Comparison of ENCODE assay signal across 21 cellular contexts in genomic region chr6:38423746-38424145, GRCh38.
DNase-seq lines count a peak whose midpoint lies in the region; ATAC-seq, FAIRE-seq and TF ChIP-seq lines count a peak whose summit lies in the region.
"Had no signal": no experiment of that assay in that cellular context is flagged by ENCODE, and none has a peak within 500 bp of the region (broad histone marks: within the 10 kb centered on the region; RNA-seq: fewer than 3 reads in every experiment).

No MANE protein-coding gene starts in this region.

- H3K9me3 ChIP-seq in OCI-LY3 (ENCODE audit: insufficient read depth, low read length) (no peaks in the 10 kb centered on the region), endothelial cell of umbilical vein (replicated peaks; ENCODE audit: control insufficient read depth, insufficient read depth, low read length) (no peaks in the 10 kb centered on the region)
- H3K9me3 ChIP-seq: BLaER1 treated with 17β-estradiol and CSF1 and Interleukin-3, amounts not matched to agents 10 nM and 100 nM; Caco-2 had no signal

- H3K79me2 ChIP-seq in OCI-LY3 (ENCODE audit: low read length) (no peaks in the 10 kb centered on the region), endothelial cell of umbilical vein (ENCODE audit: control insufficient read depth, insufficient read depth, low read length) (no peaks in the 10 kb centered on the region)

- POLR2A ChIA-PET in endothelial cell of umbilical vein (lab: Charles Lee): no interaction called here

- H3K4me2 ChIP-seq in OCI-LY3 (ENCODE audit: low read length) (peak overlapping the region; percentile 10; the same call in 1 of the 2 replicates), endothelial cell of umbilical vein (ENCODE audit: insufficient read depth, low read length) (no peak overlapping the region)
- H3K4me2 ChIP-seq: BLaER1 treated with 17β-estradiol and CSF1 and Interleukin-3, amounts not matched to agents 10 nM and 100 nM had no signal

- TF ChIP-seq CTCF in OCI-LY3 (IDR thresholded peaks at IDR 0.05; ENCODE audit: low read depth, low read length) (no peak), endothelial cell of umbilical vein (IDR thresholded peaks at IDR 0.05; ENCODE audit: extremely low read depth in 1 of 2, insufficient read depth in 1 of 2, low read depth in 1 of 2, low read length in 2 of 2) (no peak)

- TF ChIP-seq POLR2A in endothelial cell of umbilical vein (IDR thresholded peaks at IDR 0.05; ENCODE audit: low read depth, low read length): no peak

- no peaks in the 10 kb centered on the region for H3K9me3 Mint-ChIP-seq in activated naive CD4-positive, alpha-beta T cell treated with anti-CD3 and anti-CD28 coated beads, Interleukin-2, amount 50 U/mL, for 72 hours
- H3K9me3 Mint-ChIP-seq: CD4-positive, alpha-beta T cell; CD8-positive, alpha-beta T cell had no signal

- no peak for FAIRE-seq in endothelial cell of umbilical vein (lab: Jason Lieb, UNC)
- FAIRE-seq: A204.1, D721Med, G401.6, GM12892, GM18507 had no signal

- H3K27ac ChIP-seq in OCI-LY3 (ENCODE audit: low read length): no peak overlapping the region
- no peak overlapping the region for H3K27ac ChIP-seq in endothelial cell of umbilical vein (ENCODE audit: insufficient read depth, low read depth, low read length)
- H3K27ac ChIP-seq: BLaER1 treated with 17β-estradiol and CSF1 and Interleukin-3, amounts not matched to agents 10 nM and 100 nM; C4-2B had no signal

- no peak overlapping the region for H3K9ac ChIP-seq in OCI-LY3 (ENCODE audit: low read length)
- no peak overlapping the region for H3K9ac ChIP-seq in endothelial cell of umbilical vein (replicated peaks; ENCODE audit: extremely low read depth, insufficient read depth, low read length)
- H3K9ac ChIP-seq: BLaER1 treated with 17β-estradiol and CSF1 and Interleukin-3, amounts not matched to agents 10 nM and 100 nM had no signal

- dilution Hi-C loops in endothelial cell of umbilical vein (cut with MboI; ENCODE audit: extremely low pct_ligation_motif_present, low sequenced_read_pairs): no loop called here

- DNase-seq in endothelial cell of umbilical vein (ENCODE audit: low read depth, low spot score): peak; percentile 59
- DNase-seq in activated naive CD4-positive, alpha-beta T cell treated with anti-CD3 and anti-CD28 coated beads, Interleukin-2, amount 50 U/mL, for 72 hours (ENCODE audit: low spot score in 2 of 2): no peak
- no peak for DNase-seq in SIG-M5 treated with dmso at 0.1 percent for 504 hours (lab: John Stamatoyannopoulos, UW; ENCODE audit: unreplicated experiment)
- DNase-seq: 8988T; AML-193; Caco-2; Calu3; CD4-positive, alpha-beta T cell; CD8-positive, alpha-beta T cell; DMS79 treated with DMSO at 0.1 percent for 48 hours; GF-D8 had no signal

- no peak overlapping the region for H3K27ac Mint-ChIP-seq in activated naive CD4-positive, alpha-beta T cell treated with anti-CD3 and anti-CD28 coated beads, Interleukin-2, amount 50 U/mL, for 72 hours
- H3K27ac Mint-ChIP-seq: B cell; CD4-positive, alpha-beta T cell; CD8-positive, alpha-beta T cell had no signal

- H3K4me1 ChIP-seq in OCI-LY3 (ENCODE audit: low read length): peaks cover 27% of the 10 kb centered on the region
- H3K4me1 ChIP-seq in endothelial cell of umbilical vein (ENCODE audit: control insufficient read depth, extremely low read depth, insufficient read depth, low read length): peaks cover 9% of the 10 kb centered on the region
- H3K4me1 ChIP-seq: BLaER1 treated with 17β-estradiol and CSF1 and Interleukin-3, amounts not matched to agents 10 nM and 100 nM; Caco-2 had no signal

- peaks cover 0 to 4% of the 10 kb centered on the region in 2 donors for H3K36me3 Mint-ChIP-seq in activated naive CD4-positive, alpha-beta T cell treated with anti-CD3 and anti-CD28 coated beads, Interleukin-2, amount 50 U/mL, for 72 hours

- H3K27me3 ChIP-seq in OCI-LY3 (ENCODE audit: low read depth, low read length): no peaks in the 10 kb centered on the region
- H3K27me3 ChIP-seq in endothelial cell of umbilical vein (ENCODE audit: control insufficient read depth in 2 of 2, insufficient read depth in 2 of 2, low read length in 2 of 2): no peaks in the 10 kb centered on the region
- H3K27me3 ChIP-seq: BLaER1 treated with 17β-estradiol and CSF1 and Interleukin-3, amounts not matched to agents 10 nM and 100 nM had no signal

- H4K20me1 ChIP-seq in OCI-LY3 (ENCODE audit: insufficient read depth, low read length) (no peaks in the 10 kb centered on the region), endothelial cell of umbilical vein (replicated peaks; ENCODE audit: control insufficient read depth, extremely low read depth, insufficient read depth, low read length) (no peaks in the 10 kb centered on the region)
- H4K20me1 ChIP-seq: BLaER1 treated with 17β-estradiol and CSF1 and Interleukin-3, amounts not matched to agents 10 nM and 100 nM had no signal

- no TSS peak for BruUV-seq in endothelial cell of umbilical vein (replicated peaks; lab: Mats Ljungman, UMichigan)

- intact Hi-C loops in endothelial cell of umbilical vein (cut with micrococcal nuclease): no loop called here

- H3K36me3 ChIP-seq in OCI-LY3 (replicated peaks; ENCODE audit: low read depth, low read length) (no peaks in the 10 kb centered on the region), endothelial cell of umbilical vein (ENCODE audit: control insufficient read depth in 2 of 2, extremely low read depth in 1 of 2, insufficient read depth in 2 of 2, low read length in 2 of 2) (no peaks in the 10 kb centered on the region)
- H3K36me3 ChIP-seq: BLaER1 treated with 17β-estradiol and CSF1 and Interleukin-3, amounts not matched to agents 10 nM and 100 nM had no signal

- H2AFZ ChIP-seq in OCI-LY3 (ENCODE audit: low read depth, low read length) (no peak overlapping the region), endothelial cell of umbilical vein (ENCODE audit: low read depth, low read length) (no peak overlapping the region)

- CTCF ChIA-PET in endothelial cell of umbilical vein (lab: Charles Lee): no interaction called here

- no peak for ATAC-seq in activated naive CD4-positive, alpha-beta T cell treated with anti-CD3 and anti-CD28 coated beads, Interleukin-2, amount 50 U/mL, for 72 hours
- ATAC-seq in HG02763 (IDR thresholded peaks at IDR 0.05; ENCODE audit: unreplicated experiment): no peak
- ATAC-seq: CD8-positive, alpha-beta T cell had no signal

- no peak overlapping the region for H3K4me3 ChIP-seq in OCI-LY3 (ENCODE audit: low read length)
- H3K4me3 ChIP-seq in endothelial cell of umbilical vein (replicated peaks in 1 of 3; ENCODE audit: insufficient read depth in 1 of 3, low read depth in 1 of 3, low read length in 3 of 3): no peak overlapping the region
- H3K4me3 ChIP-seq: BLaER1 treated with 17β-estradiol and CSF1 and Interleukin-3, amounts not matched to agents 10 nM and 100 nM had no signal

- no peaks in the 10 kb centered on the region for H3K9me1 ChIP-seq in endothelial cell of umbilical vein (replicated peaks; ENCODE audit: control insufficient read depth, extremely low read depth, insufficient read depth, low read length)

TF ChIP-seq in endothelial cell of umbilical vein, 7 proteins besides CTCF, POLR2A, EP300 and RAD21:
- TF ChIP-seq EZH2 (IDR thresholded peaks at IDR 0.05; ENCODE audit: borderline replicate concordance, low read depth, low read length, severe bottlenecking) (no peak), MYC (IDR thresholded peaks at IDR 0.05; ENCODE audit: low read depth, low read length) (no peak), GATA2 (IDR thresholded peaks at IDR 0.05; ENCODE audit: insufficient read depth, insufficient read length, low read depth, low read length) (no peak), MAX (IDR thresholded peaks at IDR 0.05; ENCODE audit: insufficient read depth, insufficient read length) (no peak), FOS (IDR thresholded peaks at IDR 0.05; ENCODE audit: borderline replicate concordance, insufficient read depth, low read length) (no peak), POLR2AphosphoS5 (IDR thresholded peaks at IDR 0.05; ENCODE audit: insufficient read depth, low read depth, low read length) (no peak), JUN (IDR thresholded peaks at IDR 0.05; ENCODE audit: borderline replicate concordance, insufficient read depth, insufficient read length, low read depth) (no peak)
